ENCODE assay signal across 23 cellular contexts in genomic region chr3:39056151-39056550, GRCh38. TPM values are rescaled to one million over a fixed set of nuclear protein-coding genes. Genes with fewer than 3 reads are reported as not detected.
DNase-seq lines count a peak whose midpoint lies in the region; ATAC-seq and TF ChIP-seq lines count a peak whose summit lies in the region.
"Had no signal": no experiment of that assay in that cellular context is flagged by ENCODE, and none has a peak within 500 bp of the region (broad histone marks: within the 10 kb centered on the region; RNA-seq: fewer than 3 reads in every experiment).

No MANE protein-coding gene starts in this region.

- peaks cover 70% of the 10 kb centered on the region for H3K79me2 ChIP-seq in osteoblast (ENCODE audit: insufficient read depth, low read length)

- no peak for DNase-seq in activated T-cell treated with anti-CD3 and anti-CD28 coated beads, Interleukin-2, amount 50 U/mL, for 4 hours
- no peak for DNase-seq in activated T-cell treated with anti-CD3 and anti-CD28 coated beads, Interleukin-2, amount 50 U/mL, for 48 hours
- DNase-seq in HFFc6, result no peak
- no peak for DNase-seq in brain microvascular endothelial cell
- peak; percentile 82 for DNase-seq in osteoblast (ENCODE audit: insufficient read length, low spot score, missing footprints)
- no peak for DNase-seq in naive thymus-derived CD8-positive, alpha-beta T cell
- no peak for DNase-seq in mucosa of gallbladder (ENCODE audit: low spot score)
- DNase-seq: activated CD4-positive, alpha-beta T cell treated with anti-CD3 and anti-CD28 coated beads, Interleukin-2, amount 10 ng/mL, durations not matched to agents 7 days and 5 days; body of pancreas; cortex of kidney; endodermal cell; mammary epithelial cell; NCI-H1105 treated with DMSO at 0.1 percent for 48 hours; NCI-H2081; PC-9; right lobe of liver; SIG-M5 had no signal

- peak overlapping the region; percentile 7 for H3K4me3 Mint-ChIP-seq in activated T-cell treated with anti-CD3 and anti-CD28 coated beads, Interleukin-2, amount 50 U/mL, for 4 hours
- peak overlapping the region; percentile 80 for H3K4me3 Mint-ChIP-seq in HFFc6
- H3K4me3 Mint-ChIP-seq in naive thymus-derived CD8-positive, alpha-beta T cell, result no peak overlapping the region
- H3K4me3 Mint-ChIP-seq: activated CD4-positive, alpha-beta T cell treated with anti-CD3 and anti-CD28 coated beads, Interleukin-2, amount 10 ng/mL, durations not matched to agents 7 days and 5 days; activated naive CD4-positive, alpha-beta T cell treated with anti-CD3 and anti-CD28 coated beads, Interleukin-2, amount 50 U/mL, for 24 hours; endodermal cell had no signal

- H3K4me3 ChIP-seq in brain microvascular endothelial cell (ENCODE audit: low read depth, low read length) (peak overlapping the region; percentile 33), osteoblast (ENCODE audit: insufficient read depth, low read length) (peak overlapping the region; percentile 50)
- H3K4me3 ChIP-seq: BLaER1 treated with 17β-estradiol and CSF1 and Interleukin-3, amounts not matched to agents 10 nM and 100 nM; body of pancreas; PC-9; right lobe of liver had no signal

- ATAC-seq in activated T-cell treated with anti-CD3 and anti-CD28 coated beads, Interleukin-2, amount 50 U/mL, for 4 hours, result no peak
- ATAC-seq in HG03025 (IDR thresholded peaks at IDR 0.05; ENCODE audit: low FRiP score, unreplicated experiment), result no peak
- no peak for ATAC-seq in naive thymus-derived CD8-positive, alpha-beta T cell
- ATAC-seq: body of pancreas, right lobe of liver had no signal

- peak overlapping the region; percentile 76 for H3K4me2 ChIP-seq in osteoblast (ENCODE audit: insufficient read depth, low read length)
- H3K4me2 ChIP-seq: PC-9 had no signal

- H3K4me1 ChIP-seq in osteoblast (ENCODE audit: insufficient read depth, low read length), result peaks cover 21% of the 10 kb centered on the region

- peaks cover 53% of the 10 kb centered on the region for H3K4me1 Mint-ChIP-seq in activated T-cell treated with anti-CD3 and anti-CD28 coated beads, Interleukin-2, amount 50 U/mL, for 4 hours (ENCODE audit: low read depth)
- H3K4me1 Mint-ChIP-seq in HFFc6 (ENCODE audit: low read depth), result peaks cover 47% of the 10 kb centered on the region
- H3K4me1 Mint-ChIP-seq in naive thymus-derived CD8-positive, alpha-beta T cell, result peaks cover 32 to 72% (median 67%) of the 10 kb centered on the region in 4 donors

- H3K36me3 ChIP-seq in brain microvascular endothelial cell (replicated peaks) (no peaks in the 10 kb centered on the region), osteoblast (ENCODE audit: insufficient read depth, low read length) (no peaks in the 10 kb centered on the region)
- H3K36me3 ChIP-seq: right lobe of liver had no signal

- H3K27me3 ChIP-seq in brain microvascular endothelial cell (replicated peaks) (no peaks in the 10 kb centered on the region), osteoblast (ENCODE audit: insufficient read depth, low read length) (no peaks in the 10 kb centered on the region)
- H3K27me3 ChIP-seq: BLaER1 treated with 17β-estradiol and CSF1 and Interleukin-3, amounts not matched to agents 10 nM and 100 nM; body of pancreas; right lobe of liver had no signal

- in situ Hi-C loops in brain microvascular endothelial cell (cut with HindIII; ENCODE audit: low pct_ligation_motif_present, low sequenced_read_pairs), result no loop called here

- H2AFZ ChIP-seq in osteoblast (ENCODE audit: low read length), result peak overlapping the region; percentile 45
- H2AFZ ChIP-seq: parathyroid adenoma, PC-9 had no signal

- peaks cover 5% of the 10 kb centered on the region for H4K20me1 ChIP-seq in osteoblast (ENCODE audit: insufficient read depth, low read length)

- peak overlapping the region; percentile 15 for H3K27ac ChIP-seq in brain microvascular endothelial cell
- peak overlapping the region; percentile 64 for H3K27ac ChIP-seq in osteoblast (ENCODE audit: low read depth, low read length)
- H3K27ac ChIP-seq: BLaER1 treated with 17β-estradiol and CSF1 and Interleukin-3, amounts not matched to agents 10 nM and 100 nM; body of pancreas; parathyroid adenoma; PC-9; right lobe of liver had no signal

- H3K9me3 ChIP-seq in osteoblast (ENCODE audit: low read depth, low read length), result no peaks in the 10 kb centered on the region
- H3K9me3 ChIP-seq: body of pancreas, right lobe of liver had no signal

- TF ChIP-seq CTCF in HFFc6 (IDR thresholded peaks at IDR 0.05) (no peak), brain microvascular endothelial cell (IDR thresholded peaks at IDR 0.05; ENCODE audit: low read depth, low read length, missing control alignments) (no peak), osteoblast (IDR thresholded peaks at IDR 0.05; ENCODE audit: extremely low read depth, low read depth, low read length) (no peak)

- H3K27ac Mint-ChIP-seq in HFFc6, result peak overlapping the region; percentile 70; the same call in 1 of the 2 replicates
- H3K27ac Mint-ChIP-seq in naive thymus-derived CD8-positive, alpha-beta T cell, result peak overlapping the region in 5 of 10 donors; percentile 17 to 53 (median 40)
- H3K27ac Mint-ChIP-seq: activated CD4-positive, alpha-beta T cell treated with anti-CD3 and anti-CD28 coated beads, Interleukin-2, amount 10 ng/mL, durations not matched to agents 7 days and 5 days; activated naive CD4-positive, alpha-beta T cell treated with anti-CD3 and anti-CD28 coated beads, Interleukin-2, amount 50 U/mL, for 24 hours; endodermal cell had no signal

- no peaks in the 10 kb centered on the region for H3K9me3 Mint-ChIP-seq in activated T-cell treated with anti-CD3 and anti-CD28 coated beads, Interleukin-2, amount 50 U/mL, for 4 hours
- H3K9me3 Mint-ChIP-seq in HFFc6, result no peaks in the 10 kb centered on the region
- peaks cover 0 to 2% (median 0%) of the 10 kb centered on the region in 9 donors for H3K9me3 Mint-ChIP-seq in naive thymus-derived CD8-positive, alpha-beta T cell
- H3K9me3 Mint-ChIP-seq: activated naive CD4-positive, alpha-beta T cell treated with anti-CD3 and anti-CD28 coated beads, Interleukin-2, amount 50 U/mL, for 24 hours had no signal

- no peaks in the 10 kb centered on the region for H3K27me3 Mint-ChIP-seq in activated T-cell treated with anti-CD3 and anti-CD28 coated beads, Interleukin-2, amount 50 U/mL, for 4 hours (ENCODE audit: low read depth)
- H3K27me3 Mint-ChIP-seq in HFFc6 (ENCODE audit: insufficient read depth), result peaks cover 2% of the 10 kb centered on the region; the same call in 1 of the 2 replicates
- no peaks in the 10 kb centered on the region for H3K27me3 Mint-ChIP-seq in naive thymus-derived CD8-positive, alpha-beta T cell
- H3K27me3 Mint-ChIP-seq: activated CD4-positive, alpha-beta T cell treated with anti-CD3 and anti-CD28 coated beads, Interleukin-2, amount 10 ng/mL, durations not matched to agents 7 days and 5 days; activated naive CD4-positive, alpha-beta T cell treated with anti-CD3 and anti-CD28 coated beads, Interleukin-2, amount 50 U/mL, for 24 hours had no signal

- peaks cover 13% of the 10 kb centered on the region for H3K36me3 Mint-ChIP-seq in activated T-cell treated with anti-CD3 and anti-CD28 coated beads, Interleukin-2, amount 50 U/mL, for 4 hours (ENCODE audit: insufficient read depth)
- H3K36me3 Mint-ChIP-seq in HFFc6 (ENCODE audit: low read depth), result no peaks in the 10 kb centered on the region
- peaks cover 4 to 10% (median 6%) of the 10 kb centered on the region in 3 donors for H3K36me3 Mint-ChIP-seq in naive thymus-derived CD8-positive, alpha-beta T cell

- POLR2A ChIA-PET in naive thymus-derived CD8-positive, alpha-beta T cell (lab: Charles Lee), result no interaction called here

RNA-seq across cellular contexts. Expression of gene WDR48, which starts 4.3 kb away (rescaled TPM):
- total RNA-seq in activated T-cell treated with anti-CD3 and anti-CD28 coated beads, Interleukin-2, amount 50 U/mL, for 4 hours, result 10 to 100 TPM; 26.2 to 31.3 (median 29.8) TPM
- 10 to 100 TPM; 25.7 to 29.1 (median 28.1) TPM for total RNA-seq in HFFc6 (2021; fragmentation: NEBNext Ultra II Directional; extraction: Animal tissue kit (Norgen Biotek cat#: 25700))
- total RNA-seq in osteoblast, result 39.8 TPM in 2 replicates
- 10 to 100 TPM; 66.5 to 70.8 TPM for total RNA-seq in naive thymus-derived CD8-positive, alpha-beta T cell
- 10 to 100 TPM; 32.7 to 37.3 (median 33.3) TPM for polyA plus RNA-seq in naive thymus-derived CD8-positive, alpha-beta T cell
- total RNA-seq in mucosa of gallbladder, result 45.6 TPM

RNA-seq across cellular contexts. Expression of gene SCN11A, which starts 4.4 kb away (rescaled TPM):
- not detected for total RNA-seq in activated T-cell treated with anti-CD3 and anti-CD28 coated beads, Interleukin-2, amount 50 U/mL, for 4 hours
- total RNA-seq in HFFc6 (2021; fragmentation: NEBNext Ultra II Directional; extraction: Animal tissue kit (Norgen Biotek cat#: 25700)), result not detected
- total RNA-seq in osteoblast (under 0.01 TPM in 1 of 2 replicates, not detected in the other), mucosa of gallbladder (0.09 TPM)
- total RNA-seq in naive thymus-derived CD8-positive, alpha-beta T cell, result under 1 TPM; 0.39 to 0.47 TPM
- not detected for polyA plus RNA-seq in naive thymus-derived CD8-positive, alpha-beta T cell
- total RNA-seq: Daoy, mammary epithelial cell, myocyte, PC-9 had no signal
- polyA plus RNA-seq: mammary epithelial cell had no signal

RNA-seq across cellular contexts. Expression of gene GORASP1, which starts 51.3 kb away (rescaled TPM):
- 10 to 100 TPM; 31.8 to 34.7 (median 33.0) TPM for total RNA-seq in activated T-cell treated with anti-CD3 and anti-CD28 coated beads, Interleukin-2, amount 50 U/mL, for 4 hours
- total RNA-seq in HFFc6 (2021; fragmentation: NEBNext Ultra II Directional; extraction: Animal tissue kit (Norgen Biotek cat#: 25700)), result 10 to 100 TPM; 42.7 to 52.1 (median 47.0) TPM
- 44.5 and 46.0 TPM in 2 replicates for total RNA-seq in osteoblast
- total RNA-seq in naive thymus-derived CD8-positive, alpha-beta T cell, result 10 to 100 TPM; 31.9 to 41.2 TPM
- 10 to 100 TPM; 10.2 to 13.8 (median 10.7) TPM for polyA plus RNA-seq in naive thymus-derived CD8-positive, alpha-beta T cell
- 84.3 TPM for total RNA-seq in mucosa of gallbladder

RNA-seq across cellular contexts. Expression of gene TTC21A, which starts 51.3 kb away (rescaled TPM):
- total RNA-seq in activated T-cell treated with anti-CD3 and anti-CD28 coated beads, Interleukin-2, amount 50 U/mL, for 4 hours, result 1 to 10 TPM in 2 of 3 donors, under 1 TPM in 1; 0.84 to 1.1 (median 1.0) TPM
- 1 to 10 TPM in 5 of 6 experiments, under 1 TPM in 1; 0.91 to 2.2 (median 1.8) TPM for total RNA-seq in HFFc6 (2021; fragmentation: NEBNext Ultra II Directional; extraction: Animal tissue kit (Norgen Biotek cat#: 25700))
- total RNA-seq in osteoblast (6.9 and 8.5 TPM in 2 replicates), mucosa of gallbladder (13.4 TPM)
- total RNA-seq in naive thymus-derived CD8-positive, alpha-beta T cell, result 1 to 10 TPM; 7.5 to 8.7 TPM
- polyA plus RNA-seq in naive thymus-derived CD8-positive, alpha-beta T cell, result under 1 TPM; 0.50 to 0.94 (median 0.57) TPM

Comparison
In these comparisons a context has a peak if more than half of its experiments do, and no peak if none do; other contexts are left out.
1. H3K4me3 Mint-ChIP-seq: peak in activated T-cell treated with anti-CD3 and anti-CD28 coated beads, Interleukin-2, amount 50 U/mL, for 4 hours (single experiment) and HFFc6 (single experiment); none in naive thymus-derived CD8-positive, alpha-beta T cell (0 of 10).